ENCODE assay signal across 11 cellular contexts in genomic region chr7:107999814-108000560, GRCh38. TPM values are rescaled to one million over a fixed set of nuclear protein-coding genes. Genes with fewer than 3 reads are reported as not detected.
A peak's percentile ranks its signal among the peaks of the same experiment; 100 is the strongest.
DNase-seq lines count a peak whose midpoint lies in the region; ATAC-seq and TF ChIP-seq lines count a peak whose summit lies in the region.
"Had no signal": no experiment of that assay in that cellular context is flagged by ENCODE, and none has a peak within 500 bp of the region (broad histone marks: within the 10 kb centered on the region; RNA-seq: fewer than 3 reads in every experiment).

No MANE protein-coding gene starts in this region.

- H3K79me2 ChIP-seq in ACC112 (ENCODE audit: control insufficient read depth, insufficient read depth, low read length, unreplicated experiment), result peaks cover 50% of the 10 kb centered on the region
- H3K79me2 ChIP-seq in PC-3 (ENCODE audit: low read length), result peaks cover 54% of the 10 kb centered on the region

- no TSS peak for BruUV-seq in PC-3 (replicated peaks; lab: Mats Ljungman, UMichigan)

- CTCF ChIA-PET in PC-3 (lab: Charles Lee), result interaction anchor here (0.7 kb wide), 1 partner anchor 873 kb away, joined by 4 read pairs; no protein-coding TSS in a partner anchor

- H3K9ac ChIP-seq in PC-3 (ENCODE audit: low read length) (no peak overlapping the region), endodermal cell (ENCODE audit: extremely low read depth, low read length, poor library complexity, severe bottlenecking) (peak overlapping the region; percentile 88)

- no peak for ATAC-seq in PC-3

- no peaks in the 10 kb centered on the region for H4K20me1 ChIP-seq in PC-3 (ENCODE audit: low read length)

- H3K4me3 ChIP-seq in ACC112 (ENCODE audit: low read depth, low read length) (peak overlapping the region; percentile 76), PC-3 (ENCODE audit: low read length) (peak overlapping the region; percentile 87), endodermal cell (ENCODE audit: low read length) (peak overlapping the region; percentile 90), muscle layer of duodenum (ENCODE audit: low read depth in 1 of 2, low read length in 2 of 2) (peak overlapping the region in 1 of 2 donors; percentile 86)

- POLR2A ChIA-PET in PC-3 (lab: Charles Lee; ENCODE audit: unreplicated experiment), result no interaction called here

- H3K9me3 Mint-ChIP-seq in endodermal cell, result no peaks in the 10 kb centered on the region

- H3F3A ChIP-seq in PC-3 (ENCODE audit: low read length, unreplicated experiment), result peaks cover 14% of the 10 kb centered on the region

- no peak for DNase-seq in PC-3
- DNase-seq in endodermal cell, result no peak
- DNase-seq in T-helper 2 cell, result no peak
- DNase-seq in NCI-H2196 (lab: John Stamatoyannopoulos, UW; ENCODE audit: unreplicated experiment), result no peak
- no peak for DNase-seq in NCI-H526 (lab: John Stamatoyannopoulos, UW)
- no peak for DNase-seq in LoVo (ENCODE audit: low spot score)
- DNase-seq: activated CD8-positive, alpha-beta memory T cell treated with anti-CD3 and anti-CD28 coated beads for 24 hours; NCI-H446; nephron progenitor cell had no signal

- no peak overlapping the region for H3K4me3 Mint-ChIP-seq in endodermal cell

- WGBS in endodermal cell (ENCODE audit: insufficient coverage in 1 of 2, insufficient read length in 1 of 2), 2 experiments, result 88 to 89% methylated on average over 3 to 4 of the region's 4 CpGs

- H3K36me3 ChIP-seq in ACC112 (ENCODE audit: insufficient read depth, low read length), result peaks cover 10% of the 10 kb centered on the region
- peaks cover 10% of the 10 kb centered on the region; the same call in 1 of the 2 replicates for H3K36me3 ChIP-seq in PC-3 (ENCODE audit: low read depth, low read length)
- peaks cover 61% of the 10 kb centered on the region for H3K36me3 ChIP-seq in endodermal cell (ENCODE audit: control insufficient read depth, insufficient read depth, low read length)
- peaks cover 0 to 1% of the 10 kb centered on the region in 2 donors for H3K36me3 ChIP-seq in muscle layer of duodenum (ENCODE audit: control insufficient read depth in 1 of 2, insufficient read depth in 2 of 2, low read length in 2 of 2)

- no peaks in the 10 kb centered on the region for H3K9me2 ChIP-seq in PC-3 (replicated peaks; ENCODE audit: low read length)

- peak overlapping the region; percentile 99 for H3K4me2 ChIP-seq in PC-3 (ENCODE audit: low read length)

- H3K27ac ChIP-seq in ACC112 (ENCODE audit: low read depth, low read length), result peak overlapping the region; percentile 95
- H3K27ac ChIP-seq in PC-3 (ENCODE audit: low read length), result peak overlapping the region; percentile 11; the same call in 1 of the 2 replicates
- H3K27ac ChIP-seq in endodermal cell (ENCODE audit: low read depth, low read length), result no peak overlapping the region
- peak overlapping the region; percentile 62 for H3K27ac ChIP-seq in muscle layer of duodenum (ENCODE audit: low read length)

- H3K4me1 ChIP-seq in ACC112 (ENCODE audit: control insufficient read depth, insufficient read depth, low read length, unreplicated experiment) (peaks cover 52% of the 10 kb centered on the region), PC-3 (ENCODE audit: insufficient read depth, low read length) (peaks cover 83% of the 10 kb centered on the region), endodermal cell (ENCODE audit: control insufficient read depth, insufficient read depth, low read length) (peaks cover 4% of the 10 kb centered on the region), muscle layer of duodenum (ENCODE audit: control insufficient read depth in 1 of 2, insufficient read depth in 2 of 2, low read length in 2 of 2) (peaks cover 18 to 29% of the 10 kb centered on the region in 2 donors)

- H2AFZ ChIP-seq in ACC112 (ENCODE audit: low read length, unreplicated experiment) (no peak overlapping the region), PC-3 (ENCODE audit: low read length) (no peak overlapping the region)

- peaks cover 29% of the 10 kb centered on the region for H3K27me3 Mint-ChIP-seq in endodermal cell (ENCODE audit: insufficient read depth)

- H3K36me3 Mint-ChIP-seq in endodermal cell (ENCODE audit: low read depth), result peaks cover 46% of the 10 kb centered on the region

- H3K9me3 ChIP-seq in PC-3 (ENCODE audit: low read length), result no peaks in the 10 kb centered on the region
- no peaks in the 10 kb centered on the region for H3K9me3 ChIP-seq in endodermal cell (ENCODE audit: control insufficient read depth, low read length)
- H3K9me3 ChIP-seq in muscle layer of duodenum (ENCODE audit: control insufficient read depth in 1 of 2, low read length in 2 of 2), result no peaks in the 10 kb centered on the region

- no peak overlapping the region for H3K27ac Mint-ChIP-seq in endodermal cell
- H3K27ac Mint-ChIP-seq: nephron progenitor cell had no signal

- TF ChIP-seq CTCF in PC-3 (conservative IDR thresholded peaks at IDR 0.05; ENCODE audit: low read depth, low read length), result no peak
- no peak for TF ChIP-seq CTCF in endodermal cell (conservative IDR thresholded peaks at IDR 0.05)

- intact Hi-C loops in PC-3 (cut with micrococcal nuclease), result loop anchor here (5.0 to 10.0 kb wide), 3 partner anchors 108 to 255 kb away; partner anchors contain the start of genes CBLL1 and DLD

- H3K27me3 ChIP-seq in ACC112 (ENCODE audit: insufficient read depth, low read length), result no peaks in the 10 kb centered on the region
- no peaks in the 10 kb centered on the region for H3K27me3 ChIP-seq in PC-3 (ENCODE audit: low read length)
- H3K27me3 ChIP-seq in endodermal cell (ENCODE audit: control insufficient read depth, insufficient read depth, low read length, poor library complexity, severe bottlenecking), result peaks cover 15% of the 10 kb centered on the region
- H3K27me3 ChIP-seq in muscle layer of duodenum (ENCODE audit: low read depth, low read length), result peaks cover 4% of the 10 kb centered on the region

- peaks cover 30% of the 10 kb centered on the region for H3K4me1 Mint-ChIP-seq in endodermal cell

RNA-seq across cellular contexts. Expression of gene LAMB1, which starts 3.0 kb away (rescaled TPM):
- 74.3 and 101 TPM in 2 replicates for total RNA-seq in PC-3 (2014; rRNA removed)
- 100 to 1,000 TPM; 192 to 209 TPM for total RNA-seq in endodermal cell
- polyA plus RNA-seq in endodermal cell (2013, experiment 1 of 2), result 98.4 TPM
- polyA plus RNA-seq in endodermal cell (2013, experiment 2 of 2), result 115 TPM
